ENCODE assay signal across 2 cellular contexts in the genomic region with DNA sequence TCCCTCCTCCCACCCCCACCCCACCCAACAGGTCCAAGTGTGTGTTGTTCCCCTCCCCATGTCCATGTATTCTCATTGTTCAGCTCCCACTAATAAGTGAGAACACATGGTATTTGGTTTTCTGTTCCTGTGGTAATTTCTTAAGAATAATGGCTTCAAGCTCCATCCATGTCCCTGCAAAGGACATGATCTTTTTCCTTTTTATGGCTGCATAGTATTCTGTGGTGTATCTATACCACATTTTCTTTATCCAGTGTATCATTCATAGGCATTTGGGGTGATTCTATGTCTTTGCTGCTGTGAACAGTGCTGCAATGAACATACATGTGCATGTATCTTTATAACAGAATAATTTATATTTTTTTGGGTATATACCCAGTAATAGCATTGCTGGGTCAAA.
TF ChIP-seq lines count a peak whose summit lies in the region.

No MANE protein-coding gene starts in this region.

TF ChIP-seq in HEK293, 187 proteins besides CTCF, POLR2A, EP300 and RAD21:
- TF ChIP-seq, protein P1, sequence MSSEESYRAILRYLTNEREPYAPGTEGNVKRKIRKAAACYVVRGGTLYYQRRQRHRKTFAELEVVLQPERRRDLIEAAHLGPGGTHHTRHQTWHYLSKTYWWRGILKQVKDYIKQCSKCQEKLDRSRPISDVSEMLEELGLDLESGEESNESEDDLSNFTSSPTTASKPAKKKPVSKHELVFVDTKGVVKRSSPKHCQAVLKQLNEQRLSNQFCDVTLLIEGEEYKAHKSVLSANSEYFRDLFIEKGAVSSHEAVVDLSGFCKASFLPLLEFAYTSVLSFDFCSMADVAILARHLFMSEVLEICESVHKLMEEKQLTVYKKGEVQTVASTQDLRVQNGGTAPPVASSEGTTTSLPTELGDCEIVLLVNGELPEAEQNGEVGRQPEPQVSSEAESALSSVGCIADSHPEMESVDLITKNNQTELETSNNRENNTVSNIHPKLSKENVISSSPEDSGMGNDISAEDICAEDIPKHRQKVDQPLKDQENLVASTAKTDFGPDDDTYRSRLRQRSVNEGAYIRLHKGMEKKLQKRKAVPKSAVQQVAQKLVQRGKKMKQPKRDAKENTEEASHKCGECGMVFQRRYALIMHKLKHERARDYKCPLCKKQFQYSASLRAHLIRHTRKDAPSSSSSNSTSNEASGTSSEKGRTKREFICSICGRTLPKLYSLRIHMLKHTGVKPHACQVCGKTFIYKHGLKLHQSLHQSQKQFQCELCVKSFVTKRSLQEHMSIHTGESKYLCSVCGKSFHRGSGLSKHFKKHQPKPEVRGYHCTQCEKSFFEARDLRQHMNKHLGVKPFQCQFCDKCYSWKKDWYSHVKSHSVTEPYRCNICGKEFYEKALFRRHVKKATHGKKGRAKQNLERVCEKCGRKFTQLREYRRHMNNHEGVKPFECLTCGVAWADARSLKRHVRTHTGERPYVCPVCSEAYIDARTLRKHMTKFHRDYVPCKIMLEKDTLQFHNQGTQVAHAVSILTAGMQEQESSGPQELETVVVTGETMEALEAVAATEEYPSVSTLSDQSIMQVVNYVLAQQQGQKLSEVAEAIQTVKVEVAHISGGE (tag by site-specific recombination; conservative IDR thresholded peaks at IDR 0.05; ENCODE audit: low read depth): no peak
- TF ChIP-seq ZNF146 (tag by site-specific recombination; IDR thresholded peaks at IDR 0.05): peak; percentile 53

TF ChIP-seq in GM23338, 12 proteins besides CTCF, POLR2A, EP300 and RAD21 (continued from another document):
- TF ChIP-seq, protein P2, sequence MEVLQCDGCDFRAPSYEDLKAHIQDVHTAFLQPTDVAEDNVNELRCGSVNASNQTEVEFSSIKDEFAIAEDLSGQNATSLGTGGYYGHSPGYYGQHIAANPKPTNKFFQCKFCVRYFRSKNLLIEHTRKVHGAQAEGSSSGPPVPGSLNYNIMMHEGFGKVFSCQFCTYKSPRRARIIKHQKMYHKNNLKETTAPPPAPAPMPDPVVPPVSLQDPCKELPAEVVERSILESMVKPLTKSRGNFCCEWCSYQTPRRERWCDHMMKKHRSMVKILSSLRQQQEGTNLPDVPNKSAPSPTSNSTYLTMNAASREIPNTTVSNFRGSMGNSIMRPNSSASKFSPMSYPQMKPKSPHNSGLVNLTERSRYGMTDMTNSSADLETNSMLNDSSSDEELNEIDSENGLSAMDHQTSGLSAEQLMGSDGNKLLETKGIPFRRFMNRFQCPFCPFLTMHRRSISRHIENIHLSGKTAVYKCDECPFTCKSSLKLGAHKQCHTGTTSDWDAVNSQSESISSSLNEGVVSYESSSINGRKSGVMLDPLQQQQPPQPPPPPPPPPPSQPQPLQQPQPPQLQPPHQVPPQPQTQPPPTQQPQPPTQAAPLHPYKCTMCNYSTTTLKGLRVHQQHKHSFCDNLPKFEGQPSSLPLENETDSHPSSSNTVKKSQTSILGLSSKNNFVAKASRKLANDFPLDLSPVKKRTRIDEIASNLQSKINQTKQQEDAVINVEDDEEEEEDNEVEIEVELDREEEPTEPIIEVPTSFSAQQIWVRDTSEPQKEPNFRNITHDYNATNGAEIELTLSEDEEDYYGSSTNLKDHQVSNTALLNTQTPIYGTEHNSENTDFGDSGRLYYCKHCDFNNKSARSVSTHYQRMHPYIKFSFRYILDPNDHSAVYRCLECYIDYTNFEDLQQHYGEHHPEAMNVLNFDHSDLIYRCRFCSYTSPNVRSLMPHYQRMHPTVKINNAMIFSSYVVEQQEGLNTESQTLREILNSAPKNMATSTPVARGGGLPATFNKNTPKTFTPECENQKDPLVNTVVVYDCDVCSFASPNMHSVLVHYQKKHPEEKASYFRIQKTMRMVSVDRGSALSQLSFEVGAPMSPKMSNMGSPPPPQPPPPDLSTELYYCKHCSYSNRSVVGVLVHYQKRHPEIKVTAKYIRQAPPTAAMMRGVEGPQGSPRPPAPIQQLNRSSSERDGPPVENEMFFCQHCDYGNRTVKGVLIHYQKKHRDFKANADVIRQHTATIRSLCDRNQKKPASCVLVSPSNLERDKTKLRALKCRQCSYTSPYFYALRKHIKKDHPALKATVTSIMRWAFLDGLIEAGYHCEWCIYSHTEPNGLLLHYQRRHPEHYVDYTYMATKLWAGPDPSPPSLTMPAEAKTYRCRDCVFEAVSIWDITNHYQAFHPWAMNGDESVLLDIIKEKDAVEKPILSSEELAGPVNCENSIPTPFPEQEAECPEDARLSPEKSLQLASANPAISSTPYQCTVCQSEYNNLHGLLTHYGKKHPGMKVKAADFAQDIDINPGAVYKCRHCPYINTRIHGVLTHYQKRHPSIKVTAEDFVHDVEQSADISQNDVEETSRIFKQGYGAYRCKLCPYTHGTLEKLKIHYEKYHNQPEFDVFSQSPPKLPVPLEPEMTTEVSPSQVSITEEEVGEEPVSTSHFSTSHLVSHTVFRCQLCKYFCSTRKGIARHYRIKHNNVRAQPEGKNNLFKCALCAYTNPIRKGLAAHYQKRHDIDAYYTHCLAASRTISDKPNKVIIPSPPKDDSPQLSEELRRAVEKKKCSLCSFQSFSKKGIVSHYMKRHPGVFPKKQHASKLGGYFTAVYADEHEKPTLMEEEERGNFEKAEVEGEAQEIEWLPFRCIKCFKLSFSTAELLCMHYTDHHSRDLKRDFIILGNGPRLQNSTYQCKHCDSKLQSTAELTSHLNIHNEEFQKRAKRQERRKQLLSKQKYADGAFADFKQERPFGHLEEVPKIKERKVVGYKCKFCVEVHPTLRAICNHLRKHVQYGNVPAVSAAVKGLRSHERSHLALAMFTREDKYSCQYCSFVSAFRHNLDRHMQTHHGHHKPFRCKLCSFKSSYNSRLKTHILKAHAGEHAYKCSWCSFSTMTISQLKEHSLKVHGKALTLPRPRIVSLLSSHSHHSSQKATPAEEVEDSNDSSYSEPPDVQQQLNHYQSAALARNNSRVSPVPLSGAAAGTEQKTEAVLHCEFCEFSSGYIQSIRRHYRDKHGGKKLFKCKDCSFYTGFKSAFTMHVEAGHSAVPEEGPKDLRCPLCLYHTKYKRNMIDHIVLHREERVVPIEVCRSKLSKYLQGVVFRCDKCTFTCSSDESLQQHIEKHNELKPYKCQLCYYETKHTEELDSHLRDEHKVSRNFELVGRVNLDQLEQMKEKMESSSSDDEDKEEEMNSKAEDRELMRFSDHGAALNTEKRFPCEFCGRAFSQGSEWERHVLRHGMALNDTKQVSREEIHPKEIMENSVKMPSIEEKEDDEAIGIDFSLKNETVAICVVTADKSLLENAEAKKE (CRISPR knock-in tag; IDR thresholded peaks at IDR 0.05): no peak
- TF ChIP-seq, protein P3, sequence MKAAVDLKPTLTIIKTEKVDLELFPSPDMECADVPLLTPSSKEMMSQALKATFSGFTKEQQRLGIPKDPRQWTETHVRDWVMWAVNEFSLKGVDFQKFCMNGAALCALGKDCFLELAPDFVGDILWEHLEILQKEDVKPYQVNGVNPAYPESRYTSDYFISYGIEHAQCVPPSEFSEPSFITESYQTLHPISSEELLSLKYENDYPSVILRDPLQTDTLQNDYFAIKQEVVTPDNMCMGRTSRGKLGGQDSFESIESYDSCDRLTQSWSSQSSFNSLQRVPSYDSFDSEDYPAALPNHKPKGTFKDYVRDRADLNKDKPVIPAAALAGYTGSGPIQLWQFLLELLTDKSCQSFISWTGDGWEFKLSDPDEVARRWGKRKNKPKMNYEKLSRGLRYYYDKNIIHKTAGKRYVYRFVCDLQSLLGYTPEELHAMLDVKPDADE (IDR thresholded peaks at IDR 0.05): no peak
- TF ChIP-seq EZH2 (IDR thresholded peaks at IDR 0.05; ENCODE audit: low read depth, unreplicated experiment) (no peak), JUNB (IDR thresholded peaks at IDR 0.05; ENCODE audit: unreplicated experiment) (no peak)
